In the genomic region with DNA sequence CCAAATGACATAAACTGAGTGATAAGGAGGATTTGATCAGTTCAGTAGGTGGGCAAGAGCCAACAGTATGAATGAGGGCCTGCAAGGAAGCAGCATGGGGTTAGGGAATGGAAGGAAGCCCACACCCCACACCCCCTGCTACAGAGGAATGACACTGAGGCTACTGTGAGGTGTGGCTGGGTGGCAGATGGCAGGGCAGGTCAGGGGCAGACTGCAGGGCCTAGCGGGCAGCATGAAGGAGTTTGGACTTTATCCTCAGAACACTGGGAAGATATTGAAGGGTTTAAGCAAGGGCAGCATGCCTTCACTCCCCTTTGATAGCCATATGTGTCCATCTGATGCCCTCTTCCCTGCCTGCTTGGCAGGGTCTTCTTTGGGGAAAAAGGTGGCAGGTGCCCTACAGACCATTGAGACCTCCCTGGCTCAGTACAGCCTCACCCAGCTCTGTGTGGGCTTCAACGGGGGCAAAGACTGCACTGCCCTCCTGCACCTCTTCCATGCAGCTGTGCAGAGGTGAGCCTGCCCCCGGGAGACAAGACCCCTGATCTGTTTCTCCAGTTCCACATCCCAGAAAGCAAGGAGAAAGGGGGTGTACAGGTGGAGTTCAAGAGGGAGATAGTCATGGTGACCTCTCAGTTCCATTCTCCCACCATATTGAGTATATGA, we compare ENCODE assay signal across 1 cellular context.
TF ChIP-seq lines count a peak whose summit lies in the region.

No MANE protein-coding gene starts in this region.

TF ChIP-seq in endothelial cell of umbilical vein, 7 proteins besides CTCF, POLR2A, EP300 and RAD21:
- TF ChIP-seq JUN (IDR thresholded peaks at IDR 0.05; ENCODE audit: borderline replicate concordance, insufficient read depth, insufficient read length, low read depth) = no peak
- no peak for TF ChIP-seq POLR2AphosphoS5 (IDR thresholded peaks at IDR 0.05; ENCODE audit: insufficient read depth, low read depth, low read length)
- TF ChIP-seq, protein P1, sequence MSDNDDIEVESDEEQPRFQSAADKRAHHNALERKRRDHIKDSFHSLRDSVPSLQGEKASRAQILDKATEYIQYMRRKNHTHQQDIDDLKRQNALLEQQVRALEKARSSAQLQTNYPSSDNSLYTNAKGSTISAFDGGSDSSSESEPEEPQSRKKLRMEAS (IDR thresholded peaks at IDR 0.05; ENCODE audit: insufficient read depth, insufficient read length) = no peak
- no peak for TF ChIP-seq MYC (IDR thresholded peaks at IDR 0.05; ENCODE audit: low read depth, low read length)
- TF ChIP-seq EZH2 (IDR thresholded peaks at IDR 0.05; ENCODE audit: borderline replicate concordance, low read depth, low read length, severe bottlenecking) = no peak
- no peak for TF ChIP-seq GATA2 (IDR thresholded peaks at IDR 0.05; ENCODE audit: insufficient read depth, insufficient read length, low read depth, low read length)
TF ChIP-seq in endothelial cell of umbilical vein: peak in this region for 0.
